Comparison of ENCODE assay signal across 12 cellular contexts in genomic region chr15:48680841-48681240, GRCh38. TPM values are rescaled to one million over a fixed set of nuclear protein-coding genes. Genes with fewer than 3 reads are reported as not detected.
DNase-seq lines count a peak whose midpoint lies in the region; ATAC-seq and TF ChIP-seq lines count a peak whose summit lies in the region.
"Had no signal": no experiment of that assay in that cellular context is flagged by ENCODE, and none has a peak within 500 bp of the region (broad histone marks: within the 10 kb centered on the region; RNA-seq: fewer than 3 reads in every experiment).

No MANE protein-coding gene starts in this region.

- H3K9me3 Mint-ChIP-seq in endothelial cell (ENCODE audit: unreplicated experiment) = no peaks in the 10 kb centered on the region
- H3K9me3 Mint-ChIP-seq: activated CD4-positive, alpha-beta memory T cell treated with anti-CD3 and anti-CD28 coated beads, Interleukin-2, amount 10 ng/mL, durations not matched to agents 7 days and 5 days had no signal

- H3K36me3 Mint-ChIP-seq in endothelial cell (ENCODE audit: low read depth, unreplicated experiment) = no peaks in the 10 kb centered on the region
- H3K36me3 Mint-ChIP-seq: CD14-positive monocyte had no signal

- no peak for ATAC-seq in HG03565 (IDR thresholded peaks at IDR 0.05; ENCODE audit: unreplicated experiment)

- no peak for TF ChIP-seq CTCF in endothelial cell (IDR thresholded peaks at IDR 0.05; ENCODE audit: unreplicated experiment)

- H3K4me1 Mint-ChIP-seq in endothelial cell (ENCODE audit: unreplicated experiment) = no peaks in the 10 kb centered on the region
- H3K4me1 Mint-ChIP-seq: activated CD4-positive, alpha-beta memory T cell treated with anti-CD3 and anti-CD28 coated beads, Interleukin-2, amount 10 ng/mL, durations not matched to agents 7 days and 5 days; CD14-positive monocyte had no signal

- no peaks in the 10 kb centered on the region for H3K27me3 Mint-ChIP-seq in endothelial cell (ENCODE audit: unreplicated experiment)
- H3K27me3 Mint-ChIP-seq: activated CD4-positive, alpha-beta memory T cell treated with anti-CD3 and anti-CD28 coated beads, Interleukin-2, amount 10 ng/mL, durations not matched to agents 7 days and 5 days had no signal

- H3K9me3 ChIP-seq in SJSA1 (replicated peaks) = no peaks in the 10 kb centered on the region

- peaks cover 22% of the 10 kb centered on the region for H3K4me1 ChIP-seq in SJSA1 (replicated peaks)
- H3K4me1 ChIP-seq: SJCRH30 had no signal

- H3K4me3 ChIP-seq in SJSA1 (no peak overlapping the region), skeletal muscle cell (ENCODE audit: low read depth, low read length) (no peak overlapping the region)
- H3K4me3 ChIP-seq: SJCRH30 had no signal

- DNase-seq in HCEC 1CT (peak; percentile 96), SJSA1 (ENCODE audit: low read depth in 1 of 2, low spot score in 2 of 2) (peak in 1 of 2 experiments; percentile 85), fibroblast of gingiva (ENCODE audit: low read depth) (peak; percentile 78), skeletal muscle cell (ENCODE audit: low read depth) (peak; percentile 82), ureter (ENCODE audit: low spot score) (no peak), endothelial cell (ENCODE audit: low spot score) (no peak), iPS-NIHi7 (ENCODE audit: extremely low spot score) (no peak)
- DNase-seq: activated CD4-positive, alpha-beta memory T cell treated with anti-CD3 and anti-CD28 coated beads, Interleukin-2, amount 10 ng/mL, durations not matched to agents 7 days and 5 days; anterior cingulate cortex; SJCRH30 had no signal

- H3K27me3 ChIP-seq in SJSA1 (replicated peaks) = no peaks in the 10 kb centered on the region
- H3K27me3 ChIP-seq: SJCRH30 had no signal

- peak overlapping the region; percentile 96 for H3K27ac ChIP-seq in SJSA1
- H3K27ac ChIP-seq: SJCRH30 had no signal

- no peak overlapping the region for H3K4me3 Mint-ChIP-seq in endothelial cell (ENCODE audit: unreplicated experiment)
- H3K4me3 Mint-ChIP-seq: activated CD4-positive, alpha-beta memory T cell treated with anti-CD3 and anti-CD28 coated beads, Interleukin-2, amount 10 ng/mL, durations not matched to agents 7 days and 5 days; CD14-positive monocyte had no signal

- H3K36me3 ChIP-seq in SJSA1 = no peaks in the 10 kb centered on the region
- H3K36me3 ChIP-seq: SJCRH30 had no signal

- no peak overlapping the region for H3K27ac Mint-ChIP-seq in endothelial cell (ENCODE audit: unreplicated experiment)
- H3K27ac Mint-ChIP-seq: activated CD4-positive, alpha-beta memory T cell treated with anti-CD3 and anti-CD28 coated beads, Interleukin-2, amount 10 ng/mL, durations not matched to agents 7 days and 5 days; CD14-positive monocyte had no signal

RNA-seq across cellular contexts. Expression of gene FBN1, which starts 35.3 kb away (rescaled TPM):
- 352 and 372 TPM in 2 replicates for total RNA-seq in SJSA1 (2014; rRNA removed; shearing (Covaris generic))
- total RNA-seq in ureter = 37.1 TPM
- 54.0 TPM for total RNA-seq in endothelial cell (ENCODE audit: unreplicated experiment)

Comparison
In these comparisons a context has a peak if more than half of its experiments do, and no peak if none do; other contexts are left out.
1. DNase-seq: peak in HCEC 1CT (single experiment), fibroblast of gingiva (single experiment) and skeletal muscle cell (single experiment); none in ureter (single experiment), endothelial cell (single experiment) and iPS-NIHi7 (single experiment).